ENCODE assay signal across 8 cellular contexts in genomic region chr5:59799668-59800374, GRCh38.
DNase-seq lines count a peak whose midpoint lies in the region; ATAC-seq, FAIRE-seq and TF ChIP-seq lines count a peak whose summit lies in the region.

No MANE protein-coding gene starts in this region.

- ATAC-seq in GM19025 (IDR thresholded peaks at IDR 0.05; ENCODE audit: low read depth, unreplicated experiment) (peak; percentile 43), HG03135 (IDR thresholded peaks at IDR 0.05; ENCODE audit: unreplicated experiment) (peak; percentile 52)

- DNase-seq in D721Med (ENCODE audit: insufficient read length, low spot score) (no peak), NCI-H460 (ENCODE audit: extremely low read depth, low read depth) (peak; percentile 69), astrocyte of the spinal cord (ENCODE audit: low read depth, low spot score) (peak; percentile 75)
- no peak for DNase-seq in activated effector memory CD4-positive, alpha-beta T cell treated with anti-CD3 and anti-CD28 coated beads, Interleukin-2, amount 50 U/mL, for 16 hours

- no peak overlapping the region for H3K4me3 ChIP-seq in astrocyte of the spinal cord (ENCODE audit: low read depth, low read length)
- H3K4me3 ChIP-seq in iPS-18a (ENCODE audit: low read length): peak overlapping the region; percentile 51
- peak overlapping the region; percentile 20 for H3K4me3 ChIP-seq in skeletal muscle satellite cell (ENCODE audit: low read length)

- no peaks in the 10 kb centered on the region for H3K36me3 ChIP-seq in iPS-18a (ENCODE audit: control insufficient read depth, low read depth, low read length)
- no peaks in the 10 kb centered on the region for H3K36me3 ChIP-seq in skeletal muscle satellite cell (ENCODE audit: insufficient read depth, low read length)

- peak; percentile 41 for FAIRE-seq in D721Med (lab: Jason Lieb, UNC)

- H3K4me1 ChIP-seq in iPS-18a (ENCODE audit: control insufficient read depth, low read depth, low read length) (peaks cover 23% of the 10 kb centered on the region), skeletal muscle satellite cell (ENCODE audit: control insufficient read depth, insufficient read depth, low read length) (peaks cover 16% of the 10 kb centered on the region)

- no peaks in the 10 kb centered on the region for H3K9me3 ChIP-seq in iPS-18a (ENCODE audit: control insufficient read depth, low read depth, low read length)
- H3K9me3 ChIP-seq in skeletal muscle satellite cell (replicated peaks; ENCODE audit: low read length): no peaks in the 10 kb centered on the region

- peak overlapping the region; percentile 49 for H3K9ac ChIP-seq in iPS-18a (ENCODE audit: low read length)
- H3K9ac ChIP-seq in skeletal muscle satellite cell (ENCODE audit: low read depth, low read length): peak overlapping the region; percentile 76

- H3K27ac ChIP-seq in iPS-18a (ENCODE audit: low read length): peak overlapping the region; percentile 16

- in situ Hi-C loops in astrocyte of the spinal cord (cut with HindIII; ENCODE audit: low sequenced_read_pairs): loop anchor here (25.0 kb wide), 1 partner anchor 587 kb away; no protein-coding TSS in a partner anchor

- H3K4me2 ChIP-seq in skeletal muscle satellite cell (ENCODE audit: low read length): peak overlapping the region; percentile 67

- H3K27me3 ChIP-seq in iPS-18a (ENCODE audit: control insufficient read depth, insufficient read depth, low read length) (no peaks in the 10 kb centered on the region), skeletal muscle satellite cell (ENCODE audit: control insufficient read depth, insufficient read depth, low read length) (no peaks in the 10 kb centered on the region)

- TF ChIP-seq CTCF in D721Med (IDR thresholded peaks at IDR 0.05; ENCODE audit: insufficient read depth, missing control alignments): peak; percentile 77
- peak; percentile 61 for TF ChIP-seq CTCF in astrocyte of the spinal cord (IDR thresholded peaks at IDR 0.05; ENCODE audit: low read depth, low read length)

Comparison
In these comparisons a context has a peak if more than half of its experiments do, and no peak if none do; other contexts are left out.
1. DNase-seq: peak in NCI-H460 (single experiment) and astrocyte of the spinal cord (single experiment); none in D721Med (single experiment) and activated effector memory CD4-positive, alpha-beta T cell treated with anti-CD3 and anti-CD28 coated beads, Interleukin-2, amount 50 U/mL, for 16 hours (single experiment).